Comparison of ENCODE assay signal across 7 cellular contexts in genomic region chr6:18265099-18265372, GRCh38. TPM values are rescaled to one million over a fixed set of nuclear protein-coding genes. Genes with fewer than 3 reads are reported as not detected.
A peak's percentile ranks its signal among the peaks of the same experiment; 100 is the strongest.
DNase-seq lines count a peak whose midpoint lies in the region; ATAC-seq and TF ChIP-seq lines count a peak whose summit lies in the region.

No MANE protein-coding gene starts in this region.

- no peak for TF ChIP-seq CTCF in H9 (conservative IDR thresholded peaks at IDR 0.05)
- no peak for TF ChIP-seq CTCF in fibroblast of villous mesenchyme (IDR thresholded peaks at IDR 0.05; ENCODE audit: insufficient read depth, low read depth, low read length)
- TF ChIP-seq CTCF in omental fat pad (IDR thresholded peaks at IDR 0.05): no peak

- peak overlapping the region; percentile 86 to 88 for H3K4me3 Mint-ChIP-seq in H9

- no peak overlapping the region for H2BK20ac ChIP-seq in H9 (ENCODE audit: low read depth, low read length, poor library complexity, severe bottlenecking)

- H3K4ac ChIP-seq in H9 (ENCODE audit: low read depth, low read length): no peak overlapping the region

- H3K36me3 ChIP-seq in SK-N-MC (ENCODE audit: insufficient read depth, low read length) (peaks cover 34% of the 10 kb centered on the region), skeletal muscle satellite cell (ENCODE audit: insufficient read depth, low read length) (peaks cover 4% of the 10 kb centered on the region)

- no peak overlapping the region for H2BK12ac ChIP-seq in H9 (ENCODE audit: insufficient read length, low read depth, low read length)

- H4K20me1 ChIP-seq in H9 (ENCODE audit: control insufficient read depth, insufficient read depth, insufficient read length): no peaks in the 10 kb centered on the region

- DNase-seq in H9 (no peak), SK-N-MC (ENCODE audit: low read depth, low spot score) (no peak), fibroblast of villous mesenchyme (ENCODE audit: low read depth) (no peak), omental fat pad (ENCODE audit: low spot score) (no peak), NCI-H187 treated with DMSO at 0.1 percent for 48 hours (lab: John Stamatoyannopoulos, UW) (no peak)

- no peak overlapping the region for H3T11ph ChIP-seq in H9 (ENCODE audit: low read length)

- peak overlapping the region; percentile 72 for H3K9ac ChIP-seq in H9 (ENCODE audit: extremely low read depth, insufficient read length, low read length)
- peak overlapping the region; percentile 83 for H3K9ac ChIP-seq in SK-N-MC (ENCODE audit: insufficient read length)
- peak overlapping the region; percentile 89 for H3K9ac ChIP-seq in skeletal muscle satellite cell (ENCODE audit: low read depth, low read length)

- H3K23me2 ChIP-seq in H9 (ENCODE audit: insufficient read length, low read depth, low read length, poor library complexity, severe bottlenecking): peaks cover 15% of the 10 kb centered on the region

- H3K56ac ChIP-seq in H9 (ENCODE audit: insufficient read length, low read depth, low read length): no peak overlapping the region

- ATAC-seq in HG02852 (IDR thresholded peaks at IDR 0.05; ENCODE audit: unreplicated experiment) (no peak), omental fat pad (ENCODE audit: low FRiP score) (no peak)

- no peak overlapping the region for H4K5ac ChIP-seq in H9 (ENCODE audit: insufficient read length, low read depth, low read length)

- no peaks in the 10 kb centered on the region for H3K79me1 ChIP-seq in H9 (ENCODE audit: insufficient read depth, low read depth, low read length, poor library complexity, severe bottlenecking)

- no peak overlapping the region for H2AK5ac ChIP-seq in H9 (ENCODE audit: insufficient read length, low read length)

- no peak overlapping the region for H4K8ac ChIP-seq in H9 (replicated peaks; ENCODE audit: insufficient read length, low read depth, low read length)

- peak overlapping the region; percentile 95 for H3K4me3 ChIP-seq in SK-N-MC
- peak overlapping the region; percentile 89 for H3K4me3 ChIP-seq in fibroblast of villous mesenchyme (ENCODE audit: low read depth, low read length)
- H3K4me3 ChIP-seq in skeletal muscle satellite cell (ENCODE audit: low read length): peak overlapping the region; percentile 87

- no peak overlapping the region for H4K91ac ChIP-seq in H9 (ENCODE audit: insufficient read length, low read depth, low read length)

- H2AFZ ChIP-seq in H9 (ENCODE audit: low read length): peak overlapping the region; percentile 4

- peaks cover 30 to 40% of the 10 kb centered on the region in 2 experiments for H3K4me1 Mint-ChIP-seq in H9

- peaks cover 30 to 36% (median 34%) of the 10 kb centered on the region in 3 experiments for H3K36me3 Mint-ChIP-seq in H9 (ENCODE audit: insufficient read depth in 1 of 3, low read depth in 3 of 3)

- no peak overlapping the region for H3K23ac ChIP-seq in H9 (ENCODE audit: insufficient read length, low read depth, low read length)

- H3K18ac ChIP-seq in H9 (ENCODE audit: insufficient read length, low read depth, low read length): peak overlapping the region; percentile 13

- H3K4me2 ChIP-seq in H9 (ENCODE audit: insufficient read depth, insufficient read length, low read length): peak overlapping the region; percentile 58
- peak overlapping the region; percentile 95 for H3K4me2 ChIP-seq in skeletal muscle satellite cell (ENCODE audit: low read length)

- H3K27me3 Mint-ChIP-seq in H9 (ENCODE audit: low read depth): no peaks in the 10 kb centered on the region

- H3K79me2 ChIP-seq in H9 (ENCODE audit: insufficient read depth, low read length): peaks cover 37% of the 10 kb centered on the region

- no peak overlapping the region for H2BK120ac ChIP-seq in H9 (ENCODE audit: low read depth, low read length, poor library complexity, severe bottlenecking)

- no CpG with 5 or more reads among the region's 2 CpGs for WGBS in H9 (ENCODE audit: extremely low coverage, insufficient read length, low lambda C conversion rate)

- H3K27me3 ChIP-seq in H9 (ENCODE audit: insufficient read depth, low read length) (no peaks in the 10 kb centered on the region), skeletal muscle satellite cell (ENCODE audit: control insufficient read depth, insufficient read depth, low read length) (no peaks in the 10 kb centered on the region)

- peaks cover 0 to 3% of the 10 kb centered on the region in 2 experiments; a peak in 3 of 5 replicates for H3K9me3 Mint-ChIP-seq in H9

- H3K14ac ChIP-seq in H9 (ENCODE audit: insufficient read depth, low read length): no peak overlapping the region

- H3K27ac ChIP-seq in H9 (ENCODE audit: insufficient read length, low read depth, low read length): no peak overlapping the region
- H3K27ac ChIP-seq in SK-N-MC: peak overlapping the region; percentile 66; the same call in 1 of the 2 replicates

- no peak overlapping the region for H2BK5ac ChIP-seq in H9 (ENCODE audit: insufficient read length, low read length)

- H3K4me1 ChIP-seq in H9 (ENCODE audit: insufficient read depth, low read length) (peaks cover 8% of the 10 kb centered on the region; the same call in 1 of the 2 replicates), skeletal muscle satellite cell (ENCODE audit: control insufficient read depth, insufficient read depth, low read length) (peaks cover 33% of the 10 kb centered on the region)

- H3K9me3 ChIP-seq in H9 (ENCODE audit: control insufficient read depth, low read depth, low read length) (no peaks in the 10 kb centered on the region), SK-N-MC (ENCODE audit: low read depth, low read length) (no peaks in the 10 kb centered on the region), skeletal muscle satellite cell (replicated peaks; ENCODE audit: low read length) (no peaks in the 10 kb centered on the region)

- peak overlapping the region; percentile 58 to 96 (median 78); a peak in 4 of 7 replicates for H3K27ac Mint-ChIP-seq in H9

- no peak overlapping the region for H2BK15ac ChIP-seq in H9 (ENCODE audit: low read depth, low read length)

RNA-seq across cellular contexts. Expression of gene DEK, which starts 0.7 kb away (rescaled TPM):
- 216 and 217 TPM in 2 replicates for total RNA-seq in H9 (2021)
- total RNA-seq in fibroblast of villous mesenchyme: 113 and 117 TPM in 2 replicates
- 70.8 and 79.9 TPM in 2 replicates for total RNA-seq in skeletal muscle satellite cell (2012; rRNA removed)
- 100 to 1,000 TPM in 2 of 4 donors, 10 to 100 TPM in 2; 68.1 to 106 (median 91.6) TPM for total RNA-seq in omental fat pad
